ENCODE assay signal across 1 cellular context in genomic region chr11:59918987-59919589, GRCh38.
TF ChIP-seq lines count a peak whose summit lies in the region.

No MANE protein-coding gene starts in this region.

TF ChIP-seq in K562, 482 proteins besides CTCF, POLR2A, EP300 and RAD21 (continues in another document):
- TF ChIP-seq ETS1 (conservative IDR thresholded peaks at IDR 0.05; ENCODE audit: control insufficient read depth, low read depth, low read length): no peak
- TF ChIP-seq ZNF592 (IDR thresholded peaks at IDR 0.05): peak; percentile 26; the same call in 1 of the 2 replicates
- TF ChIP-seq, protein P1, sequence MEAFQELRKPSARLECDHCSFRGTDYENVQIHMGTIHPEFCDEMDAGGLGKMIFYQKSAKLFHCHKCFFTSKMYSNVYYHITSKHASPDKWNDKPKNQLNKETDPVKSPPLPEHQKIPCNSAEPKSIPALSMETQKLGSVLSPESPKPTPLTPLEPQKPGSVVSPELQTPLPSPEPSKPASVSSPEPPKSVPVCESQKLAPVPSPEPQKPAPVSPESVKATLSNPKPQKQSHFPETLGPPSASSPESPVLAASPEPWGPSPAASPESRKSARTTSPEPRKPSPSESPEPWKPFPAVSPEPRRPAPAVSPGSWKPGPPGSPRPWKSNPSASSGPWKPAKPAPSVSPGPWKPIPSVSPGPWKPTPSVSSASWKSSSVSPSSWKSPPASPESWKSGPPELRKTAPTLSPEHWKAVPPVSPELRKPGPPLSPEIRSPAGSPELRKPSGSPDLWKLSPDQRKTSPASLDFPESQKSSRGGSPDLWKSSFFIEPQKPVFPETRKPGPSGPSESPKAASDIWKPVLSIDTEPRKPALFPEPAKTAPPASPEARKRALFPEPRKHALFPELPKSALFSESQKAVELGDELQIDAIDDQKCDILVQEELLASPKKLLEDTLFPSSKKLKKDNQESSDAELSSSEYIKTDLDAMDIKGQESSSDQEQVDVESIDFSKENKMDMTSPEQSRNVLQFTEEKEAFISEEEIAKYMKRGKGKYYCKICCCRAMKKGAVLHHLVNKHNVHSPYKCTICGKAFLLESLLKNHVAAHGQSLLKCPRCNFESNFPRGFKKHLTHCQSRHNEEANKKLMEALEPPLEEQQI (IDR thresholded peaks at IDR 0.05): peak; percentile 80
- TF ChIP-seq, protein P2, sequence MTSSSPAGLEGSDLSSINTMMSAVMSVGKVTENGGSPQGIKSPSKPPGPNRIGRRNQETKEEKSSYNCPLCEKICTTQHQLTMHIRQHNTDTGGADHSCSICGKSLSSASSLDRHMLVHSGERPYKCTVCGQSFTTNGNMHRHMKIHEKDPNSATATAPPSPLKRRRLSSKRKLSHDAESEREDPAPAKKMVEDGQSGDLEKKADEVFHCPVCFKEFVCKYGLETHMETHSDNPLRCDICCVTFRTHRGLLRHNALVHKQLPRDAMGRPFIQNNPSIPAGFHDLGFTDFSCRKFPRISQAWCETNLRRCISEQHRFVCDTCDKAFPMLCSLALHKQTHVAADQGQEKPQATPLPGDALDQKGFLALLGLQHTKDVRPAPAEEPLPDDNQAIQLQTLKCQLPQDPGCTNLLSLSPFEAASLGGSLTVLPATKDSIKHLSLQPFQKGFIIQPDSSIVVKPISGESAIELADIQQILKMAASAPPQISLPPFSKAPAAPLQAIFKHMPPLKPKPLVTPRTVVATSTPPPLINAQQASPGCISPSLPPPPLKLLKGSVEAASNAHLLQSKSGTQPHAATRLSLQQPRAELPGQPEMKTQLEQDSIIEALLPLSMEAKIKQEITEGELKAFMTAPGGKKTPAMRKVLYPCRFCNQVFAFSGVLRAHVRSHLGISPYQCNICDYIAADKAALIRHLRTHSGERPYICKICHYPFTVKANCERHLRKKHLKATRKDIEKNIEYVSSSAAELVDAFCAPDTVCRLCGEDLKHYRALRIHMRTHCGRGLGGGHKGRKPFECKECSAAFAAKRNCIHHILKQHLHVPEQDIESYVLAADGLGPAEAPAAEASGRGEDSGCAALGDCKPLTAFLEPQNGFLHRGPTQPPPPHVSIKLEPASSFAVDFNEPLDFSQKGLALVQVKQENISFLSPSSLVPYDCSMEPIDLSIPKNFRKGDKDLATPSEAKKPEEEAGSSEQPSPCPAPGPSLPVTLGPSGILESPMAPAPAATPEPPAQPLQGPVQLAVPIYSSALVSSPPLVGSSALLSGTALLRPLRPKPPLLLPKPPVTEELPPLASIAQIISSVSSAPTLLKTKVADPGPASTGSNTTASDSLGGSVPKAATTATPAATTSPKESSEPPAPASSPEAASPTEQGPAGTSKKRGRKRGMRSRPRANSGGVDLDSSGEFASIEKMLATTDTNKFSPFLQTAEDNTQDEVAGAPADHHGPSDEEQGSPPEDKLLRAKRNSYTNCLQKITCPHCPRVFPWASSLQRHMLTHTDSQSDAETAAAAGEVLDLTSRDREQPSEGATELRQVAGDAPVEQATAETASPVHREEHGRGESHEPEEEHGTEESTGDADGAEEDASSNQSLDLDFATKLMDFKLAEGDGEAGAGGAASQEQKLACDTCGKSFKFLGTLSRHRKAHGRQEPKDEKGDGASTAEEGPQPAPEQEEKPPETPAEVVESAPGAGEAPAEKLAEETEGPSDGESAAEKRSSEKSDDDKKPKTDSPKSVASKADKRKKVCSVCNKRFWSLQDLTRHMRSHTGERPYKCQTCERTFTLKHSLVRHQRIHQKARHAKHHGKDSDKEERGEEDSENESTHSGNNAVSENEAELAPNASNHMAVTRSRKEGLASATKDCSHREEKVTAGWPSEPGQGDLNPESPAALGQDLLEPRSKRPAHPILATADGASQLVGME (CRISPR knock-in tag; IDR thresholded peaks at IDR 0.05): no peak
- TF ChIP-seq HDAC6 (IDR thresholded peaks at IDR 0.05; ENCODE audit: low read depth, low read length): no peak
- no peak for TF ChIP-seq RBM14 (IDR thresholded peaks at IDR 0.05; ENCODE audit: borderline replicate concordance, insufficient read depth, low read depth, low read length)
- no peak for TF ChIP-seq ZNF551 (CRISPR knock-in tag; IDR thresholded peaks at IDR 0.05)
- TF ChIP-seq CCNT2 (IDR thresholded peaks at IDR 0.05; ENCODE audit: borderline replicate concordance, extremely low read depth, insufficient read length, low read depth, low read length): no peak
- TF ChIP-seq ARID2 (IDR thresholded peaks at IDR 0.05): 0 out of 2 replicates have a peak, but pooled peaks have one; percentile 21
- no peak for TF ChIP-seq GABPB1 (CRISPR knock-in tag; IDR thresholded peaks at IDR 0.05)
- no peak for TF ChIP-seq ZZZ3 (IDR thresholded peaks at IDR 0.05)
- no peak for TF ChIP-seq NBN (IDR thresholded peaks at IDR 0.05; ENCODE audit: low read depth)
- TF ChIP-seq ZNF561 (CRISPR knock-in tag; conservative IDR thresholded peaks at IDR 0.05): no peak
- no peak for TF ChIP-seq ZNF143 (CRISPR knock-in tag; IDR thresholded peaks at IDR 0.05)
- TF ChIP-seq E2F6 (IDR thresholded peaks at IDR 0.05; ENCODE audit: borderline replicate concordance in 1 of 2, extremely low read depth in 1 of 2, insufficient read depth in 1 of 2, insufficient read length in 1 of 2, low read depth in 1 of 2, low read length in 1 of 2, poor library complexity in 1 of 2, severe bottlenecking in 1 of 2): no peak
- TF ChIP-seq, protein P3, sequence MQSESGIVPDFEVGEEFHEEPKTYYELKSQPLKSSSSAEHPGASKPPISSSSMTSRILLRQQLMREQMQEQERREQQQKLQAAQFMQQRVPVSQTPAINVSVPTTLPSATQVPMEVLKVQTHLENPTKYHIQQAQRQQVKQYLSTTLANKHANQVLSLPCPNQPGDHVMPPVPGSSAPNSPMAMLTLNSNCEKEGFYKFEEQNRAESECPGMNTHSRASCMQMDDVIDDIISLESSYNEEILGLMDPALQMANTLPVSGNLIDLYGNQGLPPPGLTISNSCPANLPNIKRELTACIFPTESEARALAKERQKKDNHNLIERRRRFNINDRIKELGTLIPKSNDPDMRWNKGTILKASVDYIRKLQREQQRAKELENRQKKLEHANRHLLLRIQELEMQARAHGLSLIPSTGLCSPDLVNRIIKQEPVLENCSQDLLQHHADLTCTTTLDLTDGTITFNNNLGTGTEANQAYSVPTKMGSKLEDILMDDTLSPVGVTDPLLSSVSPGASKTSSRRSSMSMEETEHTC (IDR thresholded peaks at IDR 0.05): no peak
- no peak for TF ChIP-seq MCM3 (IDR thresholded peaks at IDR 0.05)
- TF ChIP-seq, protein P4, sequence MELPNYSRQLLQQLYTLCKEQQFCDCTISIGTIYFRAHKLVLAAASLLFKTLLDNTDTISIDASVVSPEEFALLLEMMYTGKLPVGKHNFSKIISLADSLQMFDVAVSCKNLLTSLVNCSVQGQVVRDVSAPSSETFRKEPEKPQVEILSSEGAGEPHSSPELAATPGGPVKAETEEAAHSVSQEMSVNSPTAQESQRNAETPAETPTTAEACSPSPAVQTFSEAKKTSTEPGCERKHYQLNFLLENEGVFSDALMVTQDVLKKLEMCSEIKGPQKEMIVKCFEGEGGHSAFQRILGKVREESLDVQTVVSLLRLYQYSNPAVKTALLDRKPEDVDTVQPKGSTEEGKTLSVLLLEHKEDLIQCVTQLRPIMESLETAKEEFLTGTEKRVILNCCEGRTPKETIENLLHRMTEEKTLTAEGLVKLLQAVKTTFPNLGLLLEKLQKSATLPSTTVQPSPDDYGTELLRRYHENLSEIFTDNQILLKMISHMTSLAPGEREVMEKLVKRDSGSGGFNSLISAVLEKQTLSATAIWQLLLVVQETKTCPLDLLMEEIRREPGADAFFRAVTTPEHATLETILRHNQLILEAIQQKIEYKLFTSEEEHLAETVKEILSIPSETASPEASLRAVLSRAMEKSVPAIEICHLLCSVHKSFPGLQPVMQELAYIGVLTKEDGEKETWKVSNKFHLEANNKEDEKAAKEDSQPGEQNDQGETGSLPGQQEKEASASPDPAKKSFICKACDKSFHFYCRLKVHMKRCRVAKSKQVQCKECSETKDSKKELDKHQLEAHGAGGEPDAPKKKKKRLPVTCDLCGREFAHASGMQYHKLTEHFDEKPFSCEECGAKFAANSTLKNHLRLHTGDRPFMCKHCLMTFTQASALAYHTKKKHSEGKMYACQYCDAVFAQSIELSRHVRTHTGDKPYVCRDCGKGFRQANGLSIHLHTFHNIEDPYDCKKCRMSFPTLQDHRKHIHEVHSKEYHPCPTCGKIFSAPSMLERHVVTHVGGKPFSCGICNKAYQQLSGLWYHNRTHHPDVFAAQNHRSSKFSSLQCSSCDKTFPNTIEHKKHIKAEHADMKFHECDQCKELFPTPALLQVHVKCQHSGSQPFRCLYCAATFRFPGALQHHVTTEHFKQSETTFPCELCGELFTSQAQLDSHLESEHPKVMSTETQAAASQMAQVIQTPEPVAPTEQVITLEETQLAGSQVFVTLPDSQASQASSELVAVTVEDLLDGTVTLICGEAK (IDR thresholded peaks at IDR 0.05): no peak
- TF ChIP-seq, protein P4 (CRISPR knock-in tag; IDR thresholded peaks at IDR 0.05): no peak
- TF ChIP-seq TCF3 (CRISPR knock-in tag; IDR thresholded peaks at IDR 0.05): no peak
- TF ChIP-seq POLR2G (IDR thresholded peaks at IDR 0.05; ENCODE audit: low read depth, low read length): no peak
- TF ChIP-seq ZFP36 (IDR thresholded peaks at IDR 0.05; ENCODE audit: low read depth, low read length, partially characterized antibody): no peak
- TF ChIP-seq MEIS2 (IDR thresholded peaks at IDR 0.05; ENCODE audit: partially characterized antibody): no peak
- peak in 1 of 2 experiments; percentile 33; a peak in 1 of 4 replicates for TF ChIP-seq MAZ (CRISPR knock-in tag; conservative IDR thresholded peaks at IDR 0.05 in 1 of 2, IDR thresholded peaks at IDR 0.05 in 1 of 2)
